ENCODE assay signal across 1 cellular context in the genomic region with DNA sequence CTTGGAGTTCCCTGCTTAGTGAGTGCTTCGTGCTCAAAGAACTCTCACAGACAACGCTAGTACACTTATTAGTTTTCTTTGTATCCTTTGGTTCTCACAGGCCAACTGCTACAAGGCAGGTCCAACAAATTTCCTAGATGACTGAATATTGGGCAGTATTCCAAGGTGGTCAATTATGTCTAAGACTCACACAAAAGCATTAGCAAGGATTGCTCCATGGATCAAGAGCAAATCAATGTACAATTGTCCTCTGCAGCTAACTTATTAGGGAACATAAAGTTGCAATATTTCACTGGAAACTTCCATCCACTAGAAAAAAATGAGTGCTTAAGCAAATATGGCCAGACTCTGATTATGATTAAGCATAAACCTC.
TF ChIP-seq lines count a peak whose summit lies in the region.

No MANE protein-coding gene starts in this region.

TF ChIP-seq in IMR-90, 13 proteins besides CTCF, POLR2A, EP300 and RAD21 (continued from another document):
- TF ChIP-seq, protein P1, sequence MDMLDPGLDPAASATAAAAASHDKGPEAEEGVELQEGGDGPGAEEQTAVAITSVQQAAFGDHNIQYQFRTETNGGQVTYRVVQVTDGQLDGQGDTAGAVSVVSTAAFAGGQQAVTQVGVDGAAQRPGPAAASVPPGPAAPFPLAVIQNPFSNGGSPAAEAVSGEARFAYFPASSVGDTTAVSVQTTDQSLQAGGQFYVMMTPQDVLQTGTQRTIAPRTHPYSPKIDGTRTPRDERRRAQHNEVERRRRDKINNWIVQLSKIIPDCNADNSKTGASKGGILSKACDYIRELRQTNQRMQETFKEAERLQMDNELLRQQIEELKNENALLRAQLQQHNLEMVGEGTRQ (IDR thresholded peaks at IDR 0.05; ENCODE audit: low read depth, low read length): no peak
- TF ChIP-seq RCOR1 (IDR thresholded peaks at IDR 0.05; ENCODE audit: insufficient replicate concordance, low read length): no peak
- TF ChIP-seq, protein P2, sequence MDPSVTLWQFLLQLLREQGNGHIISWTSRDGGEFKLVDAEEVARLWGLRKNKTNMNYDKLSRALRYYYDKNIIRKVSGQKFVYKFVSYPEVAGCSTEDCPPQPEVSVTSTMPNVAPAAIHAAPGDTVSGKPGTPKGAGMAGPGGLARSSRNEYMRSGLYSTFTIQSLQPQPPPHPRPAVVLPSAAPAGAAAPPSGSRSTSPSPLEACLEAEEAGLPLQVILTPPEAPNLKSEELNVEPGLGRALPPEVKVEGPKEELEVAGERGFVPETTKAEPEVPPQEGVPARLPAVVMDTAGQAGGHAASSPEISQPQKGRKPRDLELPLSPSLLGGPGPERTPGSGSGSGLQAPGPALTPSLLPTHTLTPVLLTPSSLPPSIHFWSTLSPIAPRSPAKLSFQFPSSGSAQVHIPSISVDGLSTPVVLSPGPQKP (IDR thresholded peaks at IDR 0.05; ENCODE audit: borderline replicate concordance, low read depth, low read length): no peak
- no peak for TF ChIP-seq BHLHE40 (IDR thresholded peaks at IDR 0.05; ENCODE audit: low read depth, low read length)
- TF ChIP-seq CHD1 (IDR thresholded peaks at IDR 0.05; ENCODE audit: low read depth, low read length): no peak
- TF ChIP-seq FOS (IDR thresholded peaks at IDR 0.05; ENCODE audit: low read depth, low read length): no peak
- no peak for TF ChIP-seq RFX5 (IDR thresholded peaks at IDR 0.05; ENCODE audit: low read depth, low read length)
